In the genomic region with DNA sequence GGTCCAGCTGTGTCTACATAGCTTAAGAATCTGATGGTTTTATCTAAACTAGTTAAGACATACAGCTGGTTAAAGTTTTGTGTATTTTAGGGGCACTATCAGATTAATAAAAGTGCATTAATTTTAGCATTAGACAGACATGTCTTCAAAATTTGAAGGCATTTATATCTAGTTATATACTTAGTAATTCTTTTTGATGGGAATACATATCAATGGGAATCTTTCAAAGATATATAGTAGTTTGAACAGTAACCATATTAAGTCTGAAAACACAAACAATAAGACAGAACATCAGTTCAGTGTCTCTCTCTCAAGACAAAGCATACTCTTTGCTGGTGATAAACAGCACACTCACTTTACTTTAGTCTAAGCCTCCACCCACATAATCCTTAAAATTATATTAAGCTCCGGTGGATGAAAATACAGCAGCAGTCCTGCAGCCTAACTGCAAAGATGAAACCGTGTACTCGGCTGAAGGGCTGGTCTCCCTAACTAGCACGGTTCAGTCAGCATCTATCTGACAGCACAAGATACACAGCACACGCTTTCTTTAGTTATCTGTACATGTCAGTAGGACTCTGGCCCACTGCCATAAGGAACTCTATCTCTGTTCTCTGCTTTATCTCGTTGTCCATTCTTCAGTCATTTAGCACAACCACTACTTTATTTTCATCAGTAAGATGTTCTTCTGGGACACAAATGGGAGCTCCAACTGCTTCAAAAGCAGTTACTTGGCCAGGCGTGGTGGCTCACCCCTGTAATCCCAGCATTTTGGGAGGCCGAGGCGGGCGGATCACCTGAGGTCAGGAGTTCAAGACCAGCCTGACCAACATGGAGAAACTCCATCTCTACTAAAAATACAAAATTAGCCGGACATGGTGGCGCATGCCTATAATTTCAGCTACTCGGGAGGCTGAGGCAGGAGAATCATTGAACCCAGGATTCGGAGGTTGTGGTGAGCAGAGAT, we compare ENCODE assay signal across 2 cellular contexts.
TF ChIP-seq lines count a peak whose summit lies in the region.

No MANE protein-coding gene starts in this region.

TF ChIP-seq in HEK293, 187 proteins besides CTCF, POLR2A, EP300 and RAD21 (continued from another document):
- TF ChIP-seq, protein P1, sequence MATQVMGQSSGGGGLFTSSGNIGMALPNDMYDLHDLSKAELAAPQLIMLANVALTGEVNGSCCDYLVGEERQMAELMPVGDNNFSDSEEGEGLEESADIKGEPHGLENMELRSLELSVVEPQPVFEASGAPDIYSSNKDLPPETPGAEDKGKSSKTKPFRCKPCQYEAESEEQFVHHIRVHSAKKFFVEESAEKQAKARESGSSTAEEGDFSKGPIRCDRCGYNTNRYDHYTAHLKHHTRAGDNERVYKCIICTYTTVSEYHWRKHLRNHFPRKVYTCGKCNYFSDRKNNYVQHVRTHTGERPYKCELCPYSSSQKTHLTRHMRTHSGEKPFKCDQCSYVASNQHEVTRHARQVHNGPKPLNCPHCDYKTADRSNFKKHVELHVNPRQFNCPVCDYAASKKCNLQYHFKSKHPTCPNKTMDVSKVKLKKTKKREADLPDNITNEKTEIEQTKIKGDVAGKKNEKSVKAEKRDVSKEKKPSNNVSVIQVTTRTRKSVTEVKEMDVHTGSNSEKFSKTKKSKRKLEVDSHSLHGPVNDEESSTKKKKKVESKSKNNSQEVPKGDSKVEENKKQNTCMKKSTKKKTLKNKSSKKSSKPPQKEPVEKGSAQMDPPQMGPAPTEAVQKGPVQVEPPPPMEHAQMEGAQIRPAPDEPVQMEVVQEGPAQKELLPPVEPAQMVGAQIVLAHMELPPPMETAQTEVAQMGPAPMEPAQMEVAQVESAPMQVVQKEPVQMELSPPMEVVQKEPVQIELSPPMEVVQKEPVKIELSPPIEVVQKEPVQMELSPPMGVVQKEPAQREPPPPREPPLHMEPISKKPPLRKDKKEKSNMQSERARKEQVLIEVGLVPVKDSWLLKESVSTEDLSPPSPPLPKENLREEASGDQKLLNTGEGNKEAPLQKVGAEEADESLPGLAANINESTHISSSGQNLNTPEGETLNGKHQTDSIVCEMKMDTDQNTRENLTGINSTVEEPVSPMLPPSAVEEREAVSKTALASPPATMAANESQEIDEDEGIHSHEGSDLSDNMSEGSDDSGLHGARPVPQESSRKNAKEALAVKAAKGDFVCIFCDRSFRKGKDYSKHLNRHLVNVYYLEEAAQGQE (tag by site-specific recombination; IDR thresholded peaks at IDR 0.05) = no peak
- TF ChIP-seq ZNF341 (tag by site-specific recombination; IDR thresholded peaks at IDR 0.05; ENCODE audit: low read depth) (no peak), TCF7L2 (IDR thresholded peaks at IDR 0.05; ENCODE audit: borderline replicate concordance, low read depth, low read length) (no peak), GFI1B (tag by site-specific recombination; IDR thresholded peaks at IDR 0.05) (0 out of 2 replicates have a peak, but pooled peaks have one; percentile 14), ZNF146 (tag by site-specific recombination; IDR thresholded peaks at IDR 0.05) (no peak), ZNF510 (tag by site-specific recombination; IDR thresholded peaks at IDR 0.05; ENCODE audit: insufficient replicate concordance) (no peak), ZNF24 (tag by site-specific recombination; IDR thresholded peaks at IDR 0.05) (no peak), ZNF223 (tag by site-specific recombination; IDR thresholded peaks at IDR 0.05) (no peak), KLF17 (tag by site-specific recombination; IDR thresholded peaks at IDR 0.05) (no peak)

TF ChIP-seq in SK-N-SH, 30 proteins besides CTCF, POLR2A, EP300 and RAD21 (continued from another document):
- no peak for TF ChIP-seq USF2 (IDR thresholded peaks at IDR 0.05; ENCODE audit: borderline replicate concordance, low read depth, low read length)
